13 cellular contexts compared by ENCODE assay signal in genomic region chr5:57094753-57095683, GRCh38.
DNase-seq lines count a peak whose midpoint lies in the region; ATAC-seq and TF ChIP-seq lines count a peak whose summit lies in the region.
"Had no signal": no experiment of that assay in that cellular context is flagged by ENCODE, and none has a peak within 500 bp of the region (broad histone marks: within the 10 kb centered on the region; RNA-seq: fewer than 3 reads in every experiment).

No MANE protein-coding gene starts in this region.

- peaks cover 2% of the 10 kb centered on the region for H3K36me3 Mint-ChIP-seq in activated CD8-positive, alpha-beta T cell treated with anti-CD3 and anti-CD28 coated beads for 36 hours (ENCODE audit: low read depth)
- no peaks in the 10 kb centered on the region for H3K36me3 Mint-ChIP-seq in activated CD8-positive, alpha-beta T cell treated with anti-CD3 and anti-CD28 coated beads, Interleukin-2, amount 10 ng/mL, durations not matched to agents 7 days and 5 days (ENCODE audit: low read depth)
- peaks cover 5% of the 10 kb centered on the region for H3K36me3 Mint-ChIP-seq in endothelial cell (ENCODE audit: low read depth, unreplicated experiment)
- peaks cover 31 to 38% of the 10 kb centered on the region in 2 donors for H3K36me3 Mint-ChIP-seq in stimulated activated naive B cell treated with anti-CD40 and anti-IgM and Interleukin-4, amounts not matched to agents 10 μg/mL and 1 μg/mL and 100 μg/mL, for 72 hours

- POLR2A ChIA-PET in activated CD8-positive, alpha-beta T cell treated with anti-CD3 and anti-CD28 coated beads for 36 hours (lab: Charles Lee) = no interaction called here
- POLR2A ChIA-PET in activated CD8-positive, alpha-beta T cell treated with anti-CD3 and anti-CD28 coated beads, Interleukin-2, amount 10 ng/mL, durations not matched to agents 7 days and 5 days (lab: Charles Lee) = no interaction called here

- no peaks in the 10 kb centered on the region for H3K4me1 Mint-ChIP-seq in activated CD8-positive, alpha-beta T cell treated with anti-CD3 and anti-CD28 coated beads for 36 hours (ENCODE audit: low read depth)
- H3K4me1 Mint-ChIP-seq in activated CD8-positive, alpha-beta T cell treated with anti-CD3 and anti-CD28 coated beads, Interleukin-2, amount 10 ng/mL, durations not matched to agents 7 days and 5 days (ENCODE audit: low read depth) = no peaks in the 10 kb centered on the region
- H3K4me1 Mint-ChIP-seq in endothelial cell (ENCODE audit: unreplicated experiment) = no peaks in the 10 kb centered on the region
- H3K4me1 Mint-ChIP-seq in stimulated activated naive B cell treated with anti-CD40 and anti-IgM and Interleukin-4, amounts not matched to agents 10 μg/mL and 1 μg/mL and 100 μg/mL, for 72 hours = peaks cover 12 to 27% of the 10 kb centered on the region in 2 donors
- H3K4me1 Mint-ChIP-seq: activated naive CD8-positive, alpha-beta T cell treated with anti-CD3 and anti-CD28 coated beads, Interleukin-2, amount 50 U/mL, for 24 hours; CD4-positive, CD25-positive, alpha-beta regulatory T cell; neural crest cell had no signal

- peaks cover 27% of the 10 kb centered on the region for H3K9me3 Mint-ChIP-seq in activated CD8-positive, alpha-beta T cell treated with anti-CD3 and anti-CD28 coated beads for 36 hours
- H3K9me3 Mint-ChIP-seq in activated CD8-positive, alpha-beta T cell treated with anti-CD3 and anti-CD28 coated beads, Interleukin-2, amount 10 ng/mL, durations not matched to agents 7 days and 5 days (ENCODE audit: insufficient read depth) = peaks cover 22% of the 10 kb centered on the region
- H3K9me3 Mint-ChIP-seq in endothelial cell (ENCODE audit: unreplicated experiment) = peaks cover 8% of the 10 kb centered on the region
- peaks cover 28 to 30% of the 10 kb centered on the region in 2 donors for H3K9me3 Mint-ChIP-seq in stimulated activated naive B cell treated with anti-CD40 and anti-IgM and Interleukin-4, amounts not matched to agents 10 μg/mL and 1 μg/mL and 100 μg/mL, for 72 hours

- no peak for TF ChIP-seq CTCF in activated CD8-positive, alpha-beta T cell treated with anti-CD3 and anti-CD28 coated beads for 36 hours (IDR thresholded peaks at IDR 0.05)
- peak; percentile 30 for TF ChIP-seq CTCF in NB4 (IDR thresholded peaks at IDR 0.05; ENCODE audit: low read depth, low read length)
- no peak for TF ChIP-seq CTCF in endothelial cell (IDR thresholded peaks at IDR 0.05; ENCODE audit: unreplicated experiment)

- H3K27me3 Mint-ChIP-seq in activated CD8-positive, alpha-beta T cell treated with anti-CD3 and anti-CD28 coated beads for 36 hours = no peaks in the 10 kb centered on the region
- peaks cover 8% of the 10 kb centered on the region for H3K27me3 Mint-ChIP-seq in activated CD8-positive, alpha-beta T cell treated with anti-CD3 and anti-CD28 coated beads, Interleukin-2, amount 10 ng/mL, durations not matched to agents 7 days and 5 days (ENCODE audit: low read depth)
- no peaks in the 10 kb centered on the region for H3K27me3 Mint-ChIP-seq in endothelial cell (ENCODE audit: unreplicated experiment)
- no peaks in the 10 kb centered on the region for H3K27me3 Mint-ChIP-seq in stimulated activated naive B cell treated with anti-CD40 and anti-IgM and Interleukin-4, amounts not matched to agents 10 μg/mL and 1 μg/mL and 100 μg/mL, for 72 hours
- H3K27me3 Mint-ChIP-seq: activated naive CD8-positive, alpha-beta T cell treated with anti-CD3 and anti-CD28 coated beads, Interleukin-2, amount 50 U/mL, for 24 hours had no signal

- H3K4me3 ChIP-seq in NB4 (ENCODE audit: low read depth, low read length) = no peak overlapping the region

- no peak overlapping the region for H3K27ac Mint-ChIP-seq in activated CD8-positive, alpha-beta T cell treated with anti-CD3 and anti-CD28 coated beads for 36 hours
- H3K27ac Mint-ChIP-seq in activated CD8-positive, alpha-beta T cell treated with anti-CD3 and anti-CD28 coated beads, Interleukin-2, amount 10 ng/mL, durations not matched to agents 7 days and 5 days = no peak overlapping the region
- no peak overlapping the region for H3K27ac Mint-ChIP-seq in endothelial cell (ENCODE audit: unreplicated experiment)
- H3K27ac Mint-ChIP-seq in stimulated activated naive B cell treated with anti-CD40 and anti-IgM and Interleukin-4, amounts not matched to agents 10 μg/mL and 1 μg/mL and 100 μg/mL, for 72 hours = peak overlapping the region; percentile 59
- H3K27ac Mint-ChIP-seq: activated naive CD8-positive, alpha-beta T cell treated with anti-CD3 and anti-CD28 coated beads, Interleukin-2, amount 50 U/mL, for 24 hours; CD4-positive, CD25-positive, alpha-beta regulatory T cell; T-helper 2 cell treated with Interferon-gamma antibody and Interleukin-4, amounts not matched to agents 5 μg/mL and 100 μg/mL, for 36 hours had no signal

- CTCF ChIA-PET in activated CD8-positive, alpha-beta T cell treated with anti-CD3 and anti-CD28 coated beads for 36 hours (lab: Charles Lee) = interaction anchor here (0.6 to 1.6 kb wide), 5 partner anchors 13 to 98 kb away, joined by 3 to 4 read pairs (median 3); no protein-coding TSS in a partner anchor
- CTCF ChIA-PET in activated CD8-positive, alpha-beta T cell treated with anti-CD3 and anti-CD28 coated beads, Interleukin-2, amount 10 ng/mL, durations not matched to agents 7 days and 5 days (lab: Charles Lee) = interaction anchor here (1.2 to 1.3 kb wide), 2 partner anchors 17 to 203 kb away, joined by 3 read pairs; no protein-coding TSS in a partner anchor

- no peak for ATAC-seq in activated CD8-positive, alpha-beta T cell treated with anti-CD3 and anti-CD28 coated beads for 36 hours
- ATAC-seq in activated CD8-positive, alpha-beta T cell treated with anti-CD3 and anti-CD28 coated beads, Interleukin-2, amount 10 ng/mL, durations not matched to agents 7 days and 5 days = no peak
- ATAC-seq in stimulated activated naive B cell treated with anti-CD40 and anti-IgM and Interleukin-4, amounts not matched to agents 10 μg/mL and 1 μg/mL and 100 μg/mL, for 72 hours (replicated peaks) = no peak
- ATAC-seq in GM19328 (IDR thresholded peaks at IDR 0.05; ENCODE audit: unreplicated experiment) (no peak), sciatic nerve (no peak), HG03520 (IDR thresholded peaks at IDR 0.05; ENCODE audit: unreplicated experiment) (no peak)
- ATAC-seq: activated naive CD8-positive, alpha-beta T cell treated with anti-CD3 and anti-CD28 coated beads, Interleukin-2, amount 50 U/mL, for 24 hours had no signal

- H3K4me3 Mint-ChIP-seq in activated CD8-positive, alpha-beta T cell treated with anti-CD3 and anti-CD28 coated beads for 36 hours = no peak overlapping the region
- H3K4me3 Mint-ChIP-seq in activated CD8-positive, alpha-beta T cell treated with anti-CD3 and anti-CD28 coated beads, Interleukin-2, amount 10 ng/mL, durations not matched to agents 7 days and 5 days = no peak overlapping the region
- H3K4me3 Mint-ChIP-seq in endothelial cell (ENCODE audit: unreplicated experiment) = no peak overlapping the region
- no peak overlapping the region for H3K4me3 Mint-ChIP-seq in stimulated activated naive B cell treated with anti-CD40 and anti-IgM and Interleukin-4, amounts not matched to agents 10 μg/mL and 1 μg/mL and 100 μg/mL, for 72 hours
- H3K4me3 Mint-ChIP-seq: activated naive CD8-positive, alpha-beta T cell treated with anti-CD3 and anti-CD28 coated beads, Interleukin-2, amount 50 U/mL, for 24 hours; CD4-positive, CD25-positive, alpha-beta regulatory T cell; neural crest cell; T-helper 2 cell treated with Interferon-gamma antibody and Interleukin-4, amounts not matched to agents 5 μg/mL and 100 μg/mL, for 36 hours had no signal

- TF ChIP-seq POLR2A in NB4 (IDR thresholded peaks at IDR 0.05; ENCODE audit: extremely low read depth, insufficient read length) = no peak

- intact Hi-C loops in activated CD8-positive, alpha-beta T cell treated with anti-CD3 and anti-CD28 coated beads for 36 hours (cut with micrococcal nuclease) = no loop called here
- intact Hi-C loops in sciatic nerve (cut with DNase I) = no loop called here

- peak; percentile 10 for DNase-seq in activated CD8-positive, alpha-beta T cell treated with anti-CD3 and anti-CD28 coated beads for 36 hours
- no peak for DNase-seq in activated CD8-positive, alpha-beta T cell treated with anti-CD3 and anti-CD28 coated beads, Interleukin-2, amount 10 ng/mL, durations not matched to agents 7 days and 5 days
- peak; percentile 20 for DNase-seq in NB4 (ENCODE audit: low read depth)
- DNase-seq in endothelial cell (ENCODE audit: low spot score) = peak; percentile 14
- DNase-seq in stimulated activated naive B cell treated with anti-CD40 and anti-IgM and Interleukin-4, amounts not matched to agents 10 μg/mL and 1 μg/mL and 100 μg/mL, for 72 hours = no peak
- DNase-seq in sciatic nerve (ENCODE audit: low spot score) = no peak
- DNase-seq: activated naive CD8-positive, alpha-beta T cell treated with anti-CD3 and anti-CD28 coated beads, Interleukin-2, amount 50 U/mL, for 24 hours; NCI-H2171 treated with DMSO at 0.1 percent for 48 hours had no signal

Comparison
In these comparisons a context has a peak if more than half of its experiments do, and no peak if none do; other contexts are left out.
1. DNase-seq: peak in activated CD8-positive, alpha-beta T cell treated with anti-CD3 and anti-CD28 coated beads for 36 hours (single experiment), NB4 (single experiment) and endothelial cell (single experiment); none in activated CD8-positive, alpha-beta T cell treated with anti-CD3 and anti-CD28 coated beads, Interleukin-2, amount 10 ng/mL, durations not matched to agents 7 days and 5 days (single experiment), stimulated activated naive B cell treated with anti-CD40 and anti-IgM and Interleukin-4, amounts not matched to agents 10 μg/mL and 1 μg/mL and 100 μg/mL, for 72 hours (single experiment) and sciatic nerve (single experiment).